Comparison of ENCODE assay signal across 9 cellular contexts in the genomic region with DNA sequence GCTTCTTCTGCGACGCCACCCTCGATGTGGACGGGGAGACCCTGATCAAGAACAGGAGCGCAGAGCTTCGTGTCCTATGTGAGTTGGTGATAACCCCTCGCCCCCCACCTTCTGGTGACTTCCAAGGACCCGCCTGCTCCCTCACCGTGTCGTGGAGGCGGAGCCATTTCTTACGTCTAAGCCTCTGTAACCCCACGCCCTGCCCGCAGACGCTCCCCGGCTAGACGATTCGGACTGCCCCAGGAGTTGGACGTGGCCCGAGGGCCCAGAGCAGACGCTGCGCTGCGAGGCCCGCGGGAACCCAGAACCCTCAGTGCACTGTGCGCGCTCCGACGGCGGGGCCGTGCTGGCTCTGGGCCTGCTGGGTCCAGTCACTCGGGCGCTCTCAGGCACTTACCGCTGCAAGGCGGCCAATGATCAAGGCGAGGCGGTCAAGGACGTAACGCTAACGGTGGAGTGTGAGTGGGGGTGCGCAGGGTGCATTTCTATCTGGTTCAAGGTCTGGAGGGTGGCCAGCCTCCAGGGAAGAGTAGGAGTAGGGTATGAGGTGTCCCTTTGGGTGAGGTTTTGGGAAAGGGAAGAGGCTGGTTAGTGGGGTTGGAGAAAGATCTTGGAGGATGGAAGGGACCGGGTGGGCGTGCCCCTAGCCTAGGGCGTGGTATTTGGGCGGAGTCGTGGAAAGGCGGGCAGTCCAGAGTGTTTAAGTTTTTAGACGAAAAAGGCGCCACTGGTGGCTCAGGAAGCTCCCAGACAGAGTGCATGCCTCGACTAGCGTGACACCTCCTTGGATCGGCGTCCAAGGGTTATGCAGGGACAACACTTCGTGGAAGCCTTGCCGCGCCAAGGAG. TPM values are rescaled to one million over a fixed set of nuclear protein-coding genes. Genes with fewer than 3 reads are reported as not detected.
DNase-seq lines count a peak whose midpoint lies in the region; ATAC-seq and TF ChIP-seq lines count a peak whose summit lies in the region.
"Had no signal": no experiment of that assay in that cellular context is flagged by ENCODE, and none has a peak within 500 bp of the region (broad histone marks: within the 10 kb centered on the region; RNA-seq: fewer than 3 reads in every experiment).

No MANE protein-coding gene starts in this region.

- H3K27ac Mint-ChIP-seq in activated naive CD8-positive, alpha-beta T cell treated with anti-CD3 and anti-CD28 coated beads, Interleukin-2, amount 10 ng/mL, durations not matched to agents 7 days and 5 days = peak overlapping the region; percentile 76
- peak overlapping the region; percentile 66 for H3K27ac Mint-ChIP-seq in type B pancreatic cell

- 15 to 24% (median 19%) methylated on average over 50 to 56 of the region's 56 CpGs for WGBS in heart left ventricle, 4 donors

- TF ChIP-seq POLR2A in heart left ventricle (IDR thresholded peaks at IDR 0.05) = no peak

- intact Hi-C loops in heart left ventricle (cut with DNase I) (no loop called here), left cardiac atrium (cut with DNase I) (no loop called here), lower lobe of right lung (cut with DNase I) (no loop called here)

- POLR2A ChIA-PET in activated naive CD8-positive, alpha-beta T cell treated with anti-CD3 and anti-CD28 coated beads, Interleukin-2, amount 10 ng/mL, durations not matched to agents 7 days and 5 days (lab: Charles Lee) = interaction anchor here (1.4 to 5.0 kb wide), 2 partner anchors 22 to 87 kb away, joined by 3 to 60 read pairs; a partner anchor contains a TSS

- H3K9me3 ChIP-seq in heart left ventricle (no peaks in the 10 kb centered on the region), lower lobe of right lung (no peaks in the 10 kb centered on the region)

- ATAC-seq in heart left ventricle (no peak), left cardiac atrium (no peak), lower lobe of right lung (no peak), HG02588 (IDR thresholded peaks at IDR 0.05; ENCODE audit: unreplicated experiment) (no peak)
- ATAC-seq in activated naive CD8-positive, alpha-beta T cell treated with anti-CD3 and anti-CD28 coated beads, Interleukin-2, amount 10 ng/mL, durations not matched to agents 7 days and 5 days (ENCODE audit: low read depth) = no peak

- peaks cover 43 to 98% (median 88%) of the 10 kb centered on the region in 9 donors for H3K27me3 ChIP-seq in heart left ventricle
- peaks cover 58% of the 10 kb centered on the region for H3K27me3 ChIP-seq in lower lobe of right lung (ENCODE audit: low read depth)

- H3K36me3 Mint-ChIP-seq in activated naive CD8-positive, alpha-beta T cell treated with anti-CD3 and anti-CD28 coated beads, Interleukin-2, amount 10 ng/mL, durations not matched to agents 7 days and 5 days = peaks cover 6% of the 10 kb centered on the region
- H3K36me3 Mint-ChIP-seq in type B pancreatic cell = no peaks in the 10 kb centered on the region

- no peak for TF ChIP-seq CTCF in heart left ventricle (IDR thresholded peaks at IDR 0.05)
- TF ChIP-seq CTCF in lower lobe of right lung (IDR thresholded peaks at IDR 0.05) = no peak
- no peak for TF ChIP-seq CTCF in type B pancreatic cell (conservative IDR thresholded peaks at IDR 0.05)

- peaks cover 3% of the 10 kb centered on the region for H3K9me3 Mint-ChIP-seq in activated naive CD8-positive, alpha-beta T cell treated with anti-CD3 and anti-CD28 coated beads, Interleukin-2, amount 10 ng/mL, durations not matched to agents 7 days and 5 days
- no peaks in the 10 kb centered on the region for H3K9me3 Mint-ChIP-seq in type B pancreatic cell

- H3K4me1 ChIP-seq in heart left ventricle (peaks cover 10 to 77% (median 47%) of the 10 kb centered on the region in 12 donors), lower lobe of right lung (peaks cover 80% of the 10 kb centered on the region)

- H3K4me3 Mint-ChIP-seq in activated naive CD8-positive, alpha-beta T cell treated with anti-CD3 and anti-CD28 coated beads, Interleukin-2, amount 10 ng/mL, durations not matched to agents 7 days and 5 days = peak overlapping the region; percentile 77
- H3K4me3 Mint-ChIP-seq in type B pancreatic cell = peak overlapping the region; percentile 87

- H3K27ac ChIP-seq in heart left ventricle = no peak overlapping the region
- H3K27ac ChIP-seq in lower lobe of right lung = no peak overlapping the region

- H3K36me3 ChIP-seq in heart left ventricle (no peaks in the 10 kb centered on the region), lower lobe of right lung (no peaks in the 10 kb centered on the region)

- DNase-seq in heart left ventricle (no peak), left cardiac atrium (no peak), lower lobe of right lung (no peak), type B pancreatic cell (ENCODE audit: extremely low spot score, unreplicated experiment) (no peak), SIG-M5 (lab: John Stamatoyannopoulos, UW) (no peak), NCI-H1436 treated with DMSO at 0.1 percent for 48 hours (lab: John Stamatoyannopoulos, UW) (no peak)
- DNase-seq in activated naive CD8-positive, alpha-beta T cell treated with anti-CD3 and anti-CD28 coated beads, Interleukin-2, amount 10 ng/mL, durations not matched to agents 7 days and 5 days = no peak
- DNase-seq: DND-41 had no signal

- H3K27me3 Mint-ChIP-seq in activated naive CD8-positive, alpha-beta T cell treated with anti-CD3 and anti-CD28 coated beads, Interleukin-2, amount 10 ng/mL, durations not matched to agents 7 days and 5 days = peaks cover 75% of the 10 kb centered on the region
- peaks cover 94% of the 10 kb centered on the region for H3K27me3 Mint-ChIP-seq in type B pancreatic cell

- H3K4me3 ChIP-seq in heart left ventricle (peak overlapping the region; percentile 1 to 60 (median 43)), lower lobe of right lung (peak overlapping the region; percentile 68)

- H3K4me1 Mint-ChIP-seq in activated naive CD8-positive, alpha-beta T cell treated with anti-CD3 and anti-CD28 coated beads, Interleukin-2, amount 10 ng/mL, durations not matched to agents 7 days and 5 days = peaks cover 39% of the 10 kb centered on the region
- peaks cover 26% of the 10 kb centered on the region for H3K4me1 Mint-ChIP-seq in type B pancreatic cell (ENCODE audit: unreplicated experiment)

RNA-seq across cellular contexts. Expression of a gene that starts 3.3 kb away (rescaled TPM):
- total RNA-seq in heart left ventricle (under 1 TPM in 7 of 9 donors, not detected in 2; 0.19 to 0.98 (median 0.34) TPM), left cardiac atrium (under 1 TPM; 0.71 to 0.86 TPM), lower lobe of right lung (15.3 TPM), type B pancreatic cell (ENCODE audit: low replicate concordance) (2.3 and 3.8 TPM in 2 replicates)
- under 1 TPM; 0.11 to 0.35 TPM for polyA plus RNA-seq in heart left ventricle
- total RNA-seq in activated naive CD8-positive, alpha-beta T cell treated with anti-CD3 and anti-CD28 coated beads, Interleukin-2, amount 10 ng/mL, durations not matched to agents 7 days and 5 days = under 1 TPM; 0.62 to 0.83 TPM

RNA-seq across cellular contexts. Expression of a gene that starts 6.3 kb away (rescaled TPM):
- total RNA-seq in heart left ventricle = 1 to 10 TPM in 2 of 9 donors, under 1 TPM in 4, not detected in 3; 0.21 to 1.2 (median 0.67) TPM
- under 1 TPM; 0.33 to 0.57 TPM for polyA plus RNA-seq in heart left ventricle
- under 1 TPM; 0.42 to 0.85 TPM for total RNA-seq in left cardiac atrium
- 1 to 10 TPM; 1.2 to 1.7 TPM for total RNA-seq in activated naive CD8-positive, alpha-beta T cell treated with anti-CD3 and anti-CD28 coated beads, Interleukin-2, amount 10 ng/mL, durations not matched to agents 7 days and 5 days
- 10.0 TPM for total RNA-seq in lower lobe of right lung
- total RNA-seq in type B pancreatic cell (ENCODE audit: low replicate concordance) = 2.8 and 5.3 TPM in 2 replicates

RNA-seq across cellular contexts. Expression of a gene that starts 16.6 kb away (rescaled TPM):
- 1 to 10 TPM in 4 of 9 donors, under 1 TPM in 5; 0.16 to 2.2 (median 0.83) TPM for total RNA-seq in heart left ventricle
- 1 to 10 TPM; 1.1 TPM for polyA plus RNA-seq in heart left ventricle
- total RNA-seq in left cardiac atrium = 1 to 10 TPM; 1.5 to 1.8 TPM
- total RNA-seq in activated naive CD8-positive, alpha-beta T cell treated with anti-CD3 and anti-CD28 coated beads, Interleukin-2, amount 10 ng/mL, durations not matched to agents 7 days and 5 days = 1 to 10 TPM; 3.9 to 5.0 TPM
- total RNA-seq in lower lobe of right lung = 6.2 TPM
- total RNA-seq in type B pancreatic cell (ENCODE audit: low replicate concordance) = 5.5 and 17.0 TPM in 2 replicates

RNA-seq across cellular contexts. Expression of a gene that starts 22.1 kb away (rescaled TPM):
- total RNA-seq in heart left ventricle = 10 to 100 TPM in 5 of 9 donors, 1 to 10 TPM in 4; 6.0 to 87.6 (median 10.9) TPM
- 1 to 10 TPM; 6.1 to 9.7 TPM for polyA plus RNA-seq in heart left ventricle
- 10 to 100 TPM; 12.0 to 28.5 TPM for total RNA-seq in left cardiac atrium
- total RNA-seq in activated naive CD8-positive, alpha-beta T cell treated with anti-CD3 and anti-CD28 coated beads, Interleukin-2, amount 10 ng/mL, durations not matched to agents 7 days and 5 days = 10 to 100 TPM in 1 of 2 experiments, 1 to 10 TPM in 1; 9.5 to 11.7 TPM
- 95.9 TPM for total RNA-seq in lower lobe of right lung
- total RNA-seq in type B pancreatic cell (ENCODE audit: low replicate concordance) = 3.3 and 3.6 TPM in 2 replicates

RNA-seq across cellular contexts. Expression of a gene that starts 22.8 kb away (rescaled TPM):
- total RNA-seq in heart left ventricle (10 to 100 TPM; 12.8 to 22.0 (median 16.6) TPM), left cardiac atrium (10 to 100 TPM; 14.1 to 18.2 TPM), lower lobe of right lung (16.8 TPM), type B pancreatic cell (ENCODE audit: low replicate concordance) (18.8 and 23.3 TPM in 2 replicates)
- 10 to 100 TPM; 32.7 to 37.3 TPM for polyA plus RNA-seq in heart left ventricle
- total RNA-seq in activated naive CD8-positive, alpha-beta T cell treated with anti-CD3 and anti-CD28 coated beads, Interleukin-2, amount 10 ng/mL, durations not matched to agents 7 days and 5 days = 1 to 10 TPM; 7.6 to 9.4 TPM
